ENCODE assay signal across 1 cellular context in genomic region chr2:128346811-128347558, GRCh38.
TF ChIP-seq lines count a peak whose summit lies in the region.

No MANE protein-coding gene starts in this region.

TF ChIP-seq in K562, 482 proteins besides CTCF, POLR2A, EP300 and RAD21:
- TF ChIP-seq UBTF (IDR thresholded peaks at IDR 0.05; ENCODE audit: borderline replicate concordance in 1 of 2, low read depth in 2 of 2, low read length in 2 of 2) (no peak), FOXP1 (CRISPR knock-in tag; IDR thresholded peaks at IDR 0.05) (no peak), ZNF57 (CRISPR knock-in tag; IDR thresholded peaks at IDR 0.05) (no peak), ZNF696 (CRISPR knock-in tag; conservative IDR thresholded peaks at IDR 0.05) (no peak), HNRNPK (IDR thresholded peaks at IDR 0.05; ENCODE audit: low read depth, low read length, poor library complexity, severe bottlenecking) (no peak), RFX1 (IDR thresholded peaks at IDR 0.05) (no peak), NR2C2 (CRISPR knock-in tag; IDR thresholded peaks at IDR 0.05) (no peak), NR2C2 (tag; IDR thresholded peaks at IDR 0.05) (no peak), CTCFL (IDR thresholded peaks at IDR 0.05; ENCODE audit: borderline replicate concordance, insufficient read depth, low read depth, low read length, poor library complexity, severe bottlenecking) (no peak), TEAD4 (IDR thresholded peaks at IDR 0.05; ENCODE audit: low read length) (no peak), TEAD4 (CRISPR knock-in tag; IDR thresholded peaks at IDR 0.05; ENCODE audit: borderline replicate concordance) (no peak), MAFG (tag; conservative IDR thresholded peaks at IDR 0.05) (no peak), ZBTB7A (IDR thresholded peaks at IDR 0.05; ENCODE audit: borderline replicate concordance, control insufficient read depth, low read depth, low read length) (no peak), RCOR1 (IDR thresholded peaks at IDR 0.05; ENCODE audit: borderline replicate concordance in 1 of 2, low read depth in 2 of 2, low read length in 2 of 2) (no peak), SRSF7 (optimal IDR thresholded peaks at IDR 0.05; ENCODE audit: low read depth, low read length) (no peak), ZNF224 (CRISPR knock-in tag; IDR thresholded peaks at IDR 0.05) (no peak)
- TF ChIP-seq, protein P1, sequence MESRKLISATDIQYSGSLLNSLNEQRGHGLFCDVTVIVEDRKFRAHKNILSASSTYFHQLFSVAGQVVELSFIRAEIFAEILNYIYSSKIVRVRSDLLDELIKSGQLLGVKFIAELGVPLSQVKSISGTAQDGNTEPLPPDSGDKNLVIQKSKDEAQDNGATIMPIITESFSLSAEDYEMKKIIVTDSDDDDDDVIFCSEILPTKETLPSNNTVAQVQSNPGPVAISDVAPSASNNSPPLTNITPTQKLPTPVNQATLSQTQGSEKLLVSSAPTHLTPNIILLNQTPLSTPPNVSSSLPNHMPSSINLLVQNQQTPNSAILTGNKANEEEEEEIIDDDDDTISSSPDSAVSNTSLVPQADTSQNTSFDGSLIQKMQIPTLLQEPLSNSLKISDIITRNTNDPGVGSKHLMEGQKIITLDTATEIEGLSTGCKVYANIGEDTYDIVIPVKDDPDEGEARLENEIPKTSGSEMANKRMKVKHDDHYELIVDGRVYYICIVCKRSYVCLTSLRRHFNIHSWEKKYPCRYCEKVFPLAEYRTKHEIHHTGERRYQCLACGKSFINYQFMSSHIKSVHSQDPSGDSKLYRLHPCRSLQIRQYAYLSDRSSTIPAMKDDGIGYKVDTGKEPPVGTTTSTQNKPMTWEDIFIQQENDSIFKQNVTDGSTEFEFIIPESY (CRISPR knock-in tag; IDR thresholded peaks at IDR 0.05): no peak
- TF ChIP-seq, protein P2, sequence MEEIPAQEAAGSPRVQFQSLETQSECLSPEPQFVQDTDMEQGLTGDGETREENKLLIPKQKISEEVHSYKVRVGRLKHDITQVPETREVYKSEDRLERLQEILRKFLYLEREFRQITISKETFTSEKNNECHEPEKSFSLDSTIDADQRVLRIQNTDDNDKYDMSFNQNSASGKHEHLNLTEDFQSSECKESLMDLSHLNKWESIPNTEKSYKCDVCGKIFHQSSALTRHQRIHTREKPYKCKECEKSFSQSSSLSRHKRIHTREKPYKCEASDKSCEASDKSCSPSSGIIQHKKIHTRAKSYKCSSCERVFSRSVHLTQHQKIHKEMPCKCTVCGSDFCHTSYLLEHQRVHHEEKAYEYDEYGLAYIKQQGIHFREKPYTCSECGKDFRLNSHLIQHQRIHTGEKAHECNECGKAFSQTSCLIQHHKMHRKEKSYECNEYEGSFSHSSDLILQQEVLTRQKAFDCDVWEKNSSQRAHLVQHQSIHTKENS (CRISPR knock-in tag; IDR thresholded peaks at IDR 0.05): no peak
- TF ChIP-seq, protein P3, sequence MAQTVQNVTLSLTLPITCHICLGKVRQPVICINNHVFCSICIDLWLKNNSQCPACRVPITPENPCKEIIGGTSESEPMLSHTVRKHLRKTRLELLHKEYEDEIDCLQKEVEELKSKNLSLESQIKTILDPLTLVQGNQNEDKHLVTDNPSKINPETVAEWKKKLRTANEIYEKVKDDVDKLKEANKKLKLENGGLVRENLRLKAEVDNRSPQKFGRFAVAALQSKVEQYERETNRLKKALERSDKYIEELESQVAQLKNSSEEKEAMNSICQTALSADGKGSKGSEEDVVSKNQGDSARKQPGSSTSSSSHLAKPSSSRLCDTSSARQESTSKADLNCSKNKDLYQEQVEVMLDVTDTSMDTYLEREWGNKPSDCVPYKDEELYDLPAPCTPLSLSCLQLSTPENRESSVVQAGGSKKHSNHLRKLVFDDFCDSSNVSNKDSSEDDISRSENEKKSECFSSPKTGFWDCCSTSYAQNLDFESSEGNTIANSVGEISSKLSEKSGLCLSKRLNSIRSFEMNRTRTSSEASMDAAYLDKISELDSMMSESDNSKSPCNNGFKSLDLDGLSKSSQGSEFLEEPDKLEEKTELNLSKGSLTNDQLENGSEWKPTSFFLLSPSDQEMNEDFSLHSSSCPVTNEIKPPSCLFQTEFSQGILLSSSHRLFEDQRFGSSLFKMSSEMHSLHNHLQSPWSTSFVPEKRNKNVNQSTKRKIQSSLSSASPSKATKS (CRISPR knock-in tag; IDR thresholded peaks at IDR 0.05): no peak
